14 cellular contexts compared by ENCODE assay signal in genomic region chr13:100633461-100633860, GRCh38. TPM values are rescaled to one million over a fixed set of nuclear protein-coding genes. Genes with fewer than 3 reads are reported as not detected.
A peak's percentile ranks its signal among the peaks of the same experiment; 100 is the strongest.
DNase-seq lines count a peak whose midpoint lies in the region; ATAC-seq and TF ChIP-seq lines count a peak whose summit lies in the region.
"Had no signal": no experiment of that assay in that cellular context is flagged by ENCODE, and none has a peak within 500 bp of the region (broad histone marks: within the 10 kb centered on the region; RNA-seq: fewer than 3 reads in every experiment).

No MANE protein-coding gene starts in this region.

- H3K4me3 ChIP-seq in brain microvascular endothelial cell (ENCODE audit: low read depth, low read length) (no peak overlapping the region), foreskin fibroblast (ENCODE audit: low read depth in 1 of 2, low read length in 2 of 2) (no peak overlapping the region), upper lobe of right lung (no peak overlapping the region)

- intact Hi-C loops in upper lobe of right lung (cut with DNase I): no loop called here

- H3K36me3 ChIP-seq in brain microvascular endothelial cell (replicated peaks): no peaks in the 10 kb centered on the region
- H3K36me3 ChIP-seq in upper lobe of right lung: peaks cover 59% of the 10 kb centered on the region

- H3K27ac ChIP-seq in brain microvascular endothelial cell (no peak overlapping the region), upper lobe of right lung (no peak overlapping the region)
- H3K27ac ChIP-seq: 22Rv1, parathyroid adenoma had no signal

- in situ Hi-C loops in brain microvascular endothelial cell (cut with HindIII; ENCODE audit: low pct_ligation_motif_present, low sequenced_read_pairs): no loop called here

- no peaks in the 10 kb centered on the region for H3K27me3 ChIP-seq in brain microvascular endothelial cell (replicated peaks)
- no peaks in the 10 kb centered on the region for H3K27me3 ChIP-seq in upper lobe of right lung

- TF ChIP-seq CTCF in brain microvascular endothelial cell (IDR thresholded peaks at IDR 0.05; ENCODE audit: low read depth, low read length, missing control alignments) (no peak), foreskin fibroblast (IDR thresholded peaks at IDR 0.05; ENCODE audit: low read depth, low read length) (no peak), upper lobe of right lung (IDR thresholded peaks at IDR 0.05) (no peak)

- no peaks in the 10 kb centered on the region for H3K9me3 ChIP-seq in upper lobe of right lung

- peak; percentile 86 for ATAC-seq in upper lobe of right lung
- ATAC-seq: activated CD8-positive, alpha-beta T cell treated with anti-CD3 and anti-CD28 coated beads for 36 hours had no signal

- peak; percentile 1 for DNase-seq in NCI-H2029 treated with DMSO at 0.1 percent for 48 hours (lab: John Stamatoyannopoulos, UW)
- no peak for DNase-seq in NCI-H2029 (lab: John Stamatoyannopoulos, UW)
- peak; percentile 27 for DNase-seq in brain microvascular endothelial cell
- peak; percentile 75 to 83 for DNase-seq in foreskin fibroblast
- DNase-seq in upper lobe of right lung: no peak
- DNase-seq in GM19240 (ENCODE audit: insufficient read length, low spot score): no peak
- DNase-seq in NOMO-1 treated with dmso at 0.1 percent for 144 hours (lab: John Stamatoyannopoulos, UW; ENCODE audit: unreplicated experiment): no peak
- DNase-seq in MV-4-11 (lab: John Stamatoyannopoulos, UW): no peak
- DNase-seq: activated CD8-positive, alpha-beta T cell treated with anti-CD3 and anti-CD28 coated beads for 36 hours; activated naive CD4-positive, alpha-beta T cell; DMS79 treated with DMSO at 0.1 percent for 48 hours; NCI-H187 had no signal

- H3K4me1 ChIP-seq in upper lobe of right lung: no peaks in the 10 kb centered on the region
- H3K4me1 ChIP-seq: parathyroid adenoma had no signal

RNA-seq across cellular contexts. Expression of gene TMTC4, which starts 41.1 kb away (rescaled TPM):
- total RNA-seq in upper lobe of right lung: 17.5 TPM

RNA-seq across cellular contexts. Expression of gene GGACT, which starts 44.9 kb away (rescaled TPM):
- total RNA-seq in upper lobe of right lung: 4.7 TPM

Comparison
In these comparisons a context has a peak if more than half of its experiments do, and no peak if none do; other contexts are left out.
1. DNase-seq: peak in NCI-H2029 treated with DMSO at 0.1 percent for 48 hours (single experiment), brain microvascular endothelial cell (single experiment) and foreskin fibroblast (2 of 2); none in NCI-H2029 (single experiment), upper lobe of right lung (single experiment), GM19240 (single experiment), NOMO-1 treated with dmso at 0.1 percent for 144 hours (single experiment) and MV-4-11 (single experiment).